In genomic region chr9:124120272-124120671, GRCh38 we compare ENCODE assay signal across 4 cellular contexts.
A peak's percentile ranks its signal among the peaks of the same experiment; 100 is the strongest.
TF ChIP-seq lines count a peak whose summit lies in the region.

No MANE protein-coding gene starts in this region.

TF ChIP-seq in HepG2, 621 proteins besides CTCF, POLR2A, EP300 and RAD21 (continues in another document):
- TF ChIP-seq FOXA1 (IDR thresholded peaks at IDR 0.05) = no peak
- no peak for TF ChIP-seq FOXA1 (CRISPR knock-in tag; IDR thresholded peaks at IDR 0.05)
- peak; percentile 64 for TF ChIP-seq CEBPB (IDR thresholded peaks at IDR 0.05; ENCODE audit: borderline replicate concordance, low read depth, low read length)

TF ChIP-seq in HEK293T, 16 proteins besides CTCF, POLR2A, EP300 and RAD21:
- TF ChIP-seq ELF4 (IDR thresholded peaks at IDR 0.05) (peak; percentile 38; the same call in 1 of the 2 replicates), BHLHE40 (IDR thresholded peaks at IDR 0.05; ENCODE audit: borderline replicate concordance) (no peak), FOXK2 (IDR thresholded peaks at IDR 0.05) (no peak), LEF1 (IDR thresholded peaks at IDR 0.05; ENCODE audit: borderline replicate concordance) (no peak)
TF ChIP-seq in HEK293T: peak in this region for 1.

TF ChIP-seq in IMR-90, 13 proteins besides CTCF, POLR2A, EP300 and RAD21:
- TF ChIP-seq CEBPB (IDR thresholded peaks at IDR 0.05; ENCODE audit: low read depth, low read length) = peak; percentile 76
- TF ChIP-seq, protein P1, sequence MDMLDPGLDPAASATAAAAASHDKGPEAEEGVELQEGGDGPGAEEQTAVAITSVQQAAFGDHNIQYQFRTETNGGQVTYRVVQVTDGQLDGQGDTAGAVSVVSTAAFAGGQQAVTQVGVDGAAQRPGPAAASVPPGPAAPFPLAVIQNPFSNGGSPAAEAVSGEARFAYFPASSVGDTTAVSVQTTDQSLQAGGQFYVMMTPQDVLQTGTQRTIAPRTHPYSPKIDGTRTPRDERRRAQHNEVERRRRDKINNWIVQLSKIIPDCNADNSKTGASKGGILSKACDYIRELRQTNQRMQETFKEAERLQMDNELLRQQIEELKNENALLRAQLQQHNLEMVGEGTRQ (IDR thresholded peaks at IDR 0.05; ENCODE audit: low read depth, low read length) = no peak

TF ChIP-seq in K562, 482 proteins besides CTCF, POLR2A, EP300 and RAD21:
- TF ChIP-seq CEBPB (tag; IDR thresholded peaks at IDR 0.05) = peak; percentile 70
- TF ChIP-seq ZNF589 (CRISPR knock-in tag; IDR thresholded peaks at IDR 0.05; ENCODE audit: low read depth) = no peak
- TF ChIP-seq, protein P2, sequence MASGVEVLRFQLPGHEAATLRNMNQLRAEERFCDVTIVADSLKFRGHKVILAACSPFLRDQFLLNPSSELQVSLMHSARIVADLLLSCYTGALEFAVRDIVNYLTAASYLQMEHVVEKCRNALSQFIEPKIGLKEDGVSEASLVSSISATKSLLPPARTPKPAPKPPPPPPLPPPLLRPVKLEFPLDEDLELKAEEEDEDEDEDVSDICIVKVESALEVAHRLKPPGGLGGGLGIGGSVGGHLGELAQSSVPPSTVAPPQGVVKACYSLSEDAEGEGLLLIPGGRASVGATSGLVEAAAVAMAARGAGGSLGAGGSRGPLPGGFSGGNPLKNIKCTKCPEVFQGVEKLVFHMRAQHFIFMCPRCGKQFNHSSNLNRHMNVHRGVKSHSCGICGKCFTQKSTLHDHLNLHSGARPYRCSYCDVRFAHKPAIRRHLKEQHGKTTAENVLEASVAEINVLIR (CRISPR knock-in tag; IDR thresholded peaks at IDR 0.05) = no peak
- TF ChIP-seq BCL6 (CRISPR knock-in tag; IDR thresholded peaks at IDR 0.05) = no peak
- TF ChIP-seq GABPA (tag; conservative IDR thresholded peaks at IDR 0.05; ENCODE audit: low read depth) = no peak
- TF ChIP-seq NR2C2 (CRISPR knock-in tag; IDR thresholded peaks at IDR 0.05) = no peak
- TF ChIP-seq NR2C2 (tag; IDR thresholded peaks at IDR 0.05) = no peak
- TF ChIP-seq, protein P3, sequence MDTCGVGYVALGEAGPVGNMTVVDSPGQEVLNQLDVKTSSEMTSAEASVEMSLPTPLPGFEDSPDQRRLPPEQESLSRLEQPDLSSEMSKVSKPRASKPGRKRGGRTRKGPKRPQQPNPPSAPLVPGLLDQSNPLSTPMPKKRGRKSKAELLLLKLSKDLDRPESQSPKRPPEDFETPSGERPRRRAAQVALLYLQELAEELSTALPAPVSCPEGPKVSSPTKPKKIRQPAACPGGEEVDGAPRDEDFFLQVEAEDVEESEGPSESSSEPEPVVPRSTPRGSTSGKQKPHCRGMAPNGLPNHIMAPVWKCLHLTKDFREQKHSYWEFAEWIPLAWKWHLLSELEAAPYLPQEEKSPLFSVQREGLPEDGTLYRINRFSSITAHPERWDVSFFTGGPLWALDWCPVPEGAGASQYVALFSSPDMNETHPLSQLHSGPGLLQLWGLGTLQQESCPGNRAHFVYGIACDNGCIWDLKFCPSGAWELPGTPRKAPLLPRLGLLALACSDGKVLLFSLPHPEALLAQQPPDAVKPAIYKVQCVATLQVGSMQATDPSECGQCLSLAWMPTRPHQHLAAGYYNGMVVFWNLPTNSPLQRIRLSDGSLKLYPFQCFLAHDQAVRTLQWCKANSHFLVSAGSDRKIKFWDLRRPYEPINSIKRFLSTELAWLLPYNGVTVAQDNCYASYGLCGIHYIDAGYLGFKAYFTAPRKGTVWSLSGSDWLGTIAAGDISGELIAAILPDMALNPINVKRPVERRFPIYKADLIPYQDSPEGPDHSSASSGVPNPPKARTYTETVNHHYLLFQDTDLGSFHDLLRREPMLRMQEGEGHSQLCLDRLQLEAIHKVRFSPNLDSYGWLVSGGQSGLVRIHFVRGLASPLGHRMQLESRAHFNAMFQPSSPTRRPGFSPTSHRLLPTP (IDR thresholded peaks at IDR 0.05; ENCODE audit: borderline replicate concordance, extremely low read depth, insufficient read length) = no peak
- TF ChIP-seq RBM15 (IDR thresholded peaks at IDR 0.05; ENCODE audit: insufficient read depth, low read length) = no peak
- TF ChIP-seq ZNF134 (CRISPR knock-in tag; conservative IDR thresholded peaks at IDR 0.05) = no peak
- TF ChIP-seq, protein P4, sequence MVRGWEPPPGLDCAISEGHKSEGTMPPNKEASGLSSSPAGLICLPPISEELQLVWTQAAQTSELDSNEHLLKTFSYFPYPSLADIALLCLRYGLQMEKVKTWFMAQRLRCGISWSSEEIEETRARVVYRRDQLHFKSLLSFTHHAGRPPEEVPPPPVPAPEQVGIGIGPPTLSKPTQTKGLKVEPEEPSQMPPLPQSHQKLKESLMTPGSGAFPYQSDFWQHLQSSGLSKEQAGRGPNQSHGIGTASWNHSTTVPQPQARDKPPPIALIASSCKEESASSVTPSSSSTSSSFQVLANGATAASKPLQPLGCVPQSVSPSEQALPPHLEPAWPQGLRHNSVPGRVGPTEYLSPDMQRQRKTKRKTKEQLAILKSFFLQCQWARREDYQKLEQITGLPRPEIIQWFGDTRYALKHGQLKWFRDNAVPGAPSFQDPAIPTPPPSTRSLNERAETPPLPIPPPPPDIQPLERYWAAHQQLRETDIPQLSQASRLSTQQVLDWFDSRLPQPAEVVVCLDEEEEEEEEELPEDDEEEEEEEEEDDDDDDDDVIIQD (CRISPR knock-in tag; IDR thresholded peaks at IDR 0.05) = no peak
- no peak for TF ChIP-seq NEUROD1 (IDR thresholded peaks at IDR 0.05; ENCODE audit: borderline replicate concordance, low read depth, low read length, partially characterized antibody)
- no peak for TF ChIP-seq PHB (CRISPR knock-in tag; IDR thresholded peaks at IDR 0.05)
- no peak for TF ChIP-seq BMI1 (IDR thresholded peaks at IDR 0.05; ENCODE audit: low read length)
- no peak for TF ChIP-seq CEBPG (CRISPR knock-in tag; IDR thresholded peaks at IDR 0.05)
- peak; percentile 19 to 57; a peak in 1 of 4 replicates for TF ChIP-seq CEBPG (tag; conservative IDR thresholded peaks at IDR 0.05 in 1 of 2, IDR thresholded peaks at IDR 0.05 in 1 of 2)
- TF ChIP-seq E2F3 (CRISPR knock-in tag; IDR thresholded peaks at IDR 0.05) = no peak
- TF ChIP-seq ZNF347 (CRISPR knock-in tag; IDR thresholded peaks at IDR 0.05; ENCODE audit: low read depth) = no peak
- TF ChIP-seq, protein P5, sequence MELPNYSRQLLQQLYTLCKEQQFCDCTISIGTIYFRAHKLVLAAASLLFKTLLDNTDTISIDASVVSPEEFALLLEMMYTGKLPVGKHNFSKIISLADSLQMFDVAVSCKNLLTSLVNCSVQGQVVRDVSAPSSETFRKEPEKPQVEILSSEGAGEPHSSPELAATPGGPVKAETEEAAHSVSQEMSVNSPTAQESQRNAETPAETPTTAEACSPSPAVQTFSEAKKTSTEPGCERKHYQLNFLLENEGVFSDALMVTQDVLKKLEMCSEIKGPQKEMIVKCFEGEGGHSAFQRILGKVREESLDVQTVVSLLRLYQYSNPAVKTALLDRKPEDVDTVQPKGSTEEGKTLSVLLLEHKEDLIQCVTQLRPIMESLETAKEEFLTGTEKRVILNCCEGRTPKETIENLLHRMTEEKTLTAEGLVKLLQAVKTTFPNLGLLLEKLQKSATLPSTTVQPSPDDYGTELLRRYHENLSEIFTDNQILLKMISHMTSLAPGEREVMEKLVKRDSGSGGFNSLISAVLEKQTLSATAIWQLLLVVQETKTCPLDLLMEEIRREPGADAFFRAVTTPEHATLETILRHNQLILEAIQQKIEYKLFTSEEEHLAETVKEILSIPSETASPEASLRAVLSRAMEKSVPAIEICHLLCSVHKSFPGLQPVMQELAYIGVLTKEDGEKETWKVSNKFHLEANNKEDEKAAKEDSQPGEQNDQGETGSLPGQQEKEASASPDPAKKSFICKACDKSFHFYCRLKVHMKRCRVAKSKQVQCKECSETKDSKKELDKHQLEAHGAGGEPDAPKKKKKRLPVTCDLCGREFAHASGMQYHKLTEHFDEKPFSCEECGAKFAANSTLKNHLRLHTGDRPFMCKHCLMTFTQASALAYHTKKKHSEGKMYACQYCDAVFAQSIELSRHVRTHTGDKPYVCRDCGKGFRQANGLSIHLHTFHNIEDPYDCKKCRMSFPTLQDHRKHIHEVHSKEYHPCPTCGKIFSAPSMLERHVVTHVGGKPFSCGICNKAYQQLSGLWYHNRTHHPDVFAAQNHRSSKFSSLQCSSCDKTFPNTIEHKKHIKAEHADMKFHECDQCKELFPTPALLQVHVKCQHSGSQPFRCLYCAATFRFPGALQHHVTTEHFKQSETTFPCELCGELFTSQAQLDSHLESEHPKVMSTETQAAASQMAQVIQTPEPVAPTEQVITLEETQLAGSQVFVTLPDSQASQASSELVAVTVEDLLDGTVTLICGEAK (IDR thresholded peaks at IDR 0.05) = peak; percentile 49; the same call in 1 of the 2 replicates
- TF ChIP-seq, protein P5 (CRISPR knock-in tag; IDR thresholded peaks at IDR 0.05) = no peak
TF ChIP-seq in K562: peak in this region for 3.
